ENCODE assay signal across 8 cellular contexts in genomic region chr1:213374369-213374768, GRCh38.
DNase-seq lines count a peak whose midpoint lies in the region; ATAC-seq, FAIRE-seq and TF ChIP-seq lines count a peak whose summit lies in the region.

No MANE protein-coding gene starts in this region.

- no peaks in the 10 kb centered on the region for H3K9me3 ChIP-seq in kidney (ENCODE audit: control insufficient read depth in 1 of 2, low read length in 2 of 2)

- H3K4me3 ChIP-seq in brain microvascular endothelial cell (ENCODE audit: low read depth, low read length): no peak overlapping the region
- H3K4me3 ChIP-seq in kidney (ENCODE audit: low read length in 2 of 2): no peak overlapping the region

- no peaks in the 10 kb centered on the region for H3K36me3 ChIP-seq in brain microvascular endothelial cell (replicated peaks)
- no peaks in the 10 kb centered on the region for H3K36me3 ChIP-seq in kidney (ENCODE audit: control insufficient read depth in 1 of 2, insufficient read depth in 2 of 2, low read length in 2 of 2)

- peak; percentile 22 for DNase-seq in activated CD4-positive, CD25-positive, alpha-beta regulatory T cell treated with anti-CD3 and anti-CD28 coated beads, Interleukin-2, amount 50 U/mL, for 16 hours (ENCODE audit: low read depth, low spot score)
- DNase-seq in NCI-H128 (lab: John Stamatoyannopoulos, UW; ENCODE audit: unreplicated experiment) (peak; percentile 74), T-helper 2 cell (peak in 4 of 5 experiments; percentile 16 to 36 (median 30)), brain microvascular endothelial cell (peak; percentile 36), kidney (no peak)
- peak; percentile 56 to 74 for DNase-seq in stimulated activated CD4-positive, alpha-beta T cell treated with anti-CD3 and anti-CD28 coated beads, Interleukin-4, amount 100 ng/mL, for 48 hours (ENCODE audit: low read depth in 2 of 2)

- peaks cover 2 to 13% of the 10 kb centered on the region in 2 donors for H3K4me1 ChIP-seq in kidney (ENCODE audit: control insufficient read depth in 1 of 2, insufficient read depth in 1 of 2, low read depth in 1 of 2, low read length in 2 of 2)

- FAIRE-seq in kidney (lab: Jason Lieb, UNC): no peak

- in situ Hi-C loops in brain microvascular endothelial cell (cut with HindIII; ENCODE audit: low pct_ligation_motif_present, low sequenced_read_pairs): no loop called here

- TF ChIP-seq CTCF in brain microvascular endothelial cell (IDR thresholded peaks at IDR 0.05; ENCODE audit: low read depth, low read length, missing control alignments) (peak; percentile 96), kidney (IDR thresholded peaks at IDR 0.05; ENCODE audit: borderline replicate concordance, extremely low read depth, insufficient read depth) (peak; percentile 69)

- H3K27ac ChIP-seq in brain microvascular endothelial cell (no peak overlapping the region), kidney (ENCODE audit: low read depth in 2 of 2, low read length in 2 of 2) (no peak overlapping the region)

- intact Hi-C loops in kidney (cut with DNase I): no loop called here

- H3K27me3 ChIP-seq in brain microvascular endothelial cell (replicated peaks): no peaks in the 10 kb centered on the region

- ATAC-seq in activated CD4-positive, CD25-positive, alpha-beta regulatory T cell treated with anti-CD3 and anti-CD28 coated beads, Interleukin-2, amount 50 U/mL, for 24 hours: no peak
- peak; percentile 79 for ATAC-seq in HG02623 (IDR thresholded peaks at IDR 0.05; ENCODE audit: unreplicated experiment)

- no peak overlapping the region for H3K9ac ChIP-seq in kidney (ENCODE audit: low read length in 2 of 2)
